1 cellular context compared by ENCODE assay signal in the genomic region with DNA sequence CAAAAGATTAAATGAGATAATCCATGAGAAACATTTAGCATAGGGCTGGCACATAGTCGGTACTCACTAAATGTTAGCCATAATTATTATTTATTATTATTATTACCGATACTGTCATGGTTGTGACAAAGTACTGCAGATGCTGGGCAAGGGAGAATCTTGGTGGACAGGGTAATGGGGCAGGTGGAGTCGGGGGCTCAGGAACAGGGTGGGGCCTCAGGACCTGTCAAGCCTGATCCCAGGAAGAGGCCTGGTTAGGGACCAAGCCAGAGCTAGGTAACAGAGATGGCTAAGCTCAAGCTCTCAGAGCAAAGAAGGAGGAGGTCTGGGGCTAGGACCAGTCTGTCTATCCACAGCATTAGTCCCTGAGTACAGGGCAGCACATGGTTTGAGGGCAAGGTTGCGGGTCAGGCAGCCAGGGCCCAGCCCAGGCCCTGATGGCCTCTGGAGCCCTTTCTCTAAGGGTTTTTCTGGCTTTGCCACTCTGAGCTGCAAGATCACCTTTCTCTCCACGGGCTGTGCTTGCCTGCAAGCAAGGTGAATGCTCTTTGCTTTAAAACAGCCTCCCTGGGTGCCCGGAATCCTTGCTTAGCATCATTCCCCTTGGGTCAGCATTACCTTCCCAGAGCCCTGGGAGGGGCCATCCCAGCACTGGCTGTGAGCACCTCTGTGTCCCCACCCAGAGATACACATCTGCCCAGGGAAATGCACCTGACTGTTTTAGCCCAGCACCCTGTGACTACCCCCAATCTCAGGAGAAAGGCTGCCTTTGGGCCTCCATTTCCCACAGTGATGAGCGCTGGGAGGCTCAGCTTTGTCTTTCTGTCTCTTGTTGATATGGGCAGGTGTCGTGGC.
TF ChIP-seq lines count a peak whose summit lies in the region.

No MANE protein-coding gene starts in this region.

TF ChIP-seq in IMR-90, 13 proteins besides CTCF, POLR2A, EP300 and RAD21 (continued from another document):
- TF ChIP-seq ELK1 (IDR thresholded peaks at IDR 0.05; ENCODE audit: borderline replicate concordance, low read depth, low read length) (no peak), CEBPB (IDR thresholded peaks at IDR 0.05; ENCODE audit: low read depth, low read length) (no peak), RCOR1 (IDR thresholded peaks at IDR 0.05; ENCODE audit: insufficient replicate concordance, low read length) (no peak), FOS (IDR thresholded peaks at IDR 0.05; ENCODE audit: low read depth, low read length) (no peak), MAFK (IDR thresholded peaks at IDR 0.05; ENCODE audit: low read depth, low read length) (no peak), RFX5 (IDR thresholded peaks at IDR 0.05; ENCODE audit: low read depth, low read length) (no peak), CHD1 (IDR thresholded peaks at IDR 0.05; ENCODE audit: low read depth, low read length) (no peak), MAZ (IDR thresholded peaks at IDR 0.05; ENCODE audit: borderline replicate concordance, low read depth, low read length) (no peak)
- TF ChIP-seq, protein P1, sequence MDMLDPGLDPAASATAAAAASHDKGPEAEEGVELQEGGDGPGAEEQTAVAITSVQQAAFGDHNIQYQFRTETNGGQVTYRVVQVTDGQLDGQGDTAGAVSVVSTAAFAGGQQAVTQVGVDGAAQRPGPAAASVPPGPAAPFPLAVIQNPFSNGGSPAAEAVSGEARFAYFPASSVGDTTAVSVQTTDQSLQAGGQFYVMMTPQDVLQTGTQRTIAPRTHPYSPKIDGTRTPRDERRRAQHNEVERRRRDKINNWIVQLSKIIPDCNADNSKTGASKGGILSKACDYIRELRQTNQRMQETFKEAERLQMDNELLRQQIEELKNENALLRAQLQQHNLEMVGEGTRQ (IDR thresholded peaks at IDR 0.05; ENCODE audit: low read depth, low read length): no peak
